8 cellular contexts compared by ENCODE assay signal in genomic region chr17:29622337-29623282, GRCh38. TPM values are rescaled to one million over a fixed set of nuclear protein-coding genes. Genes with fewer than 3 reads are reported as not detected.
DNase-seq lines count a peak whose midpoint lies in the region; TF ChIP-seq lines count a peak whose summit lies in the region.

CORO6 (minus strand) TSS chr17:29622912; CDS start chr17:29621421, 1,491 bp downstream.

- no peaks in the 10 kb centered on the region for H3K9me3 ChIP-seq in HUES48 (ENCODE audit: control insufficient read depth, insufficient read depth, low read length)
- H3K9me3 ChIP-seq in iPS-20b (ENCODE audit: insufficient read depth, low read depth, low read length) = no peaks in the 10 kb centered on the region
- H3K9me3 ChIP-seq in skeletal muscle satellite cell (replicated peaks; ENCODE audit: low read length) = no peaks in the 10 kb centered on the region

- H3K36me3 ChIP-seq in HUES48 (ENCODE audit: control insufficient read depth, insufficient read depth, low read length) = no peaks in the 10 kb centered on the region
- H3K36me3 ChIP-seq in brain microvascular endothelial cell (replicated peaks) = no peaks in the 10 kb centered on the region
- H3K36me3 ChIP-seq in iPS-20b (ENCODE audit: insufficient read depth, low read depth, low read length) = no peaks in the 10 kb centered on the region
- H3K36me3 ChIP-seq in skeletal muscle satellite cell (ENCODE audit: insufficient read depth, low read length) = no peaks in the 10 kb centered on the region

- H3K27ac ChIP-seq in HUES48 (ENCODE audit: low read depth, low read length) (peak within 1 kb of the TSS; percentile 36), brain microvascular endothelial cell (no peak within 1 kb of the TSS), iPS-20b (ENCODE audit: low read length) (no peak within 1 kb of the TSS)

- H3K4me1 ChIP-seq in HUES48 (ENCODE audit: control insufficient read depth, insufficient read depth, low read length) = peaks cover 27% of the 10 kb centered on the region
- peaks cover 19% of the 10 kb centered on the region for H3K4me1 ChIP-seq in iPS-20b (ENCODE audit: insufficient read depth, low read length)
- peaks cover 39% of the 10 kb centered on the region for H3K4me1 ChIP-seq in skeletal muscle satellite cell (ENCODE audit: control insufficient read depth, insufficient read depth, low read length)

- H3K4me3 ChIP-seq in HUES48 (ENCODE audit: low read depth, low read length) = peak within 1 kb of the TSS; percentile 63
- peak within 1 kb of the TSS; percentile 68 for H3K4me3 ChIP-seq in brain microvascular endothelial cell (ENCODE audit: low read depth, low read length)
- H3K4me3 ChIP-seq in iPS-20b (ENCODE audit: low read length) = peak within 1 kb of the TSS; percentile 76
- peak within 1 kb of the TSS; percentile 89 for H3K4me3 ChIP-seq in skeletal muscle satellite cell (ENCODE audit: low read length)

- no peak for TF ChIP-seq CTCF in brain microvascular endothelial cell (IDR thresholded peaks at IDR 0.05; ENCODE audit: low read depth, low read length, missing control alignments)

- peak within 1 kb of the TSS; percentile 54 for H3K9ac ChIP-seq in HUES48 (ENCODE audit: low read depth, low read length)
- H3K9ac ChIP-seq in iPS-20b (ENCODE audit: low read depth, low read length) = peak within 1 kb of the TSS; percentile 70; the same call in 1 of the 2 replicates
- H3K9ac ChIP-seq in skeletal muscle satellite cell (ENCODE audit: low read depth, low read length) = peak within 1 kb of the TSS; percentile 76

- DNase-seq in NCI-H524 (lab: John Stamatoyannopoulos, UW) (peak; percentile 43 to 57), NCI-H524 treated with DMSO at 0.1 percent for 48 hours (lab: John Stamatoyannopoulos, UW) (no peak), T-helper 2 cell (peak; percentile 43 to 62 (median 47)), brain microvascular endothelial cell (no peak), NCI-H2196 treated with DMSO at 0.1 percent for 48 hours (lab: John Stamatoyannopoulos, UW; ENCODE audit: unreplicated experiment) (no peak)

- peaks cover 37% of the 10 kb centered on the region for H3K27me3 ChIP-seq in HUES48 (ENCODE audit: control insufficient read depth, insufficient read depth, low read length)
- H3K27me3 ChIP-seq in brain microvascular endothelial cell (replicated peaks) = no peaks in the 10 kb centered on the region
- H3K27me3 ChIP-seq in iPS-20b (ENCODE audit: insufficient read depth, low read length) = peaks cover 64% of the 10 kb centered on the region
- no peaks in the 10 kb centered on the region for H3K27me3 ChIP-seq in skeletal muscle satellite cell (ENCODE audit: control insufficient read depth, insufficient read depth, low read length)

- in situ Hi-C loops in brain microvascular endothelial cell (cut with HindIII; ENCODE audit: low pct_ligation_motif_present, low sequenced_read_pairs) = no loop called here

- H3K4me2 ChIP-seq in skeletal muscle satellite cell (ENCODE audit: low read length) = peak within 1 kb of the TSS; percentile 97

RNA-seq across cellular contexts. Expression of gene CORO6, which starts in this region (rescaled TPM):
- total RNA-seq in skeletal muscle satellite cell (2012; rRNA removed) = 4.8 and 8.7 TPM in 2 replicates

Comparison
In these comparisons a context has a peak if more than half of its experiments do, and no peak if none do; other contexts are left out.
1. DNase-seq: peak in NCI-H524 (2 of 2) and T-helper 2 cell (5 of 5); none in NCI-H524 treated with DMSO at 0.1 percent for 48 hours (single experiment), brain microvascular endothelial cell (single experiment) and NCI-H2196 treated with DMSO at 0.1 percent for 48 hours (single experiment).
2. Peak in every context shown above with its lines, with median percentiles within 50 percentile points of each other: H3K4me3 ChIP-seq and H3K9ac ChIP-seq.